ENCODE assay signal across 15 cellular contexts in genomic region chr19:20171285-20171684, GRCh38.
"Had no signal": no experiment of that assay in that cellular context is flagged by ENCODE, and none has a peak within 500 bp of the region (broad histone marks: within the 10 kb centered on the region; RNA-seq: fewer than 3 reads in every experiment).

No MANE protein-coding gene starts in this region.

- H3K9me3 ChIP-seq: body of pancreas, tibial artery had no signal

- ATAC-seq: activated CD4-positive, CD25-positive, alpha-beta regulatory T cell treated with anti-CD3 and anti-CD28 coated beads, Interleukin-2, amount 50 U/mL, for 24 hours; body of pancreas had no signal

- DNase-seq: activated naive CD4-positive, alpha-beta T cell treated with anti-CD3 and anti-CD28 coated beads for 36 hours; activated T-cell treated with anti-CD3 and anti-CD28 coated beads for 4 hours; body of pancreas; effector CD8-positive, alpha-beta T cell; islet precursor cell; naive B cell; stimulated activated CD4-positive, alpha-beta T cell treated with anti-CD3 and anti-CD28 coated beads, Interleukin-15, amount 100 ng/mL, for 24 hours; stimulated activated CD4-positive, alpha-beta T cell treated with anti-CD3 and anti-CD28 coated beads, Interleukin-4, amount 100 ng/mL, for 1 hour; stimulated activated naive CD4-positive, alpha-beta T cell; T-helper 9 cell; tibial artery had no signal

- H3K27ac ChIP-seq: body of pancreas, parathyroid adenoma, tibial artery had no signal

- H3K4me1 ChIP-seq: parathyroid adenoma had no signal

- H3K27me3 Mint-ChIP-seq: central memory CD8-positive, alpha-beta T cell; naive B cell had no signal

- H3K4me3 ChIP-seq: body of pancreas, tibial artery had no signal

- H3K27me3 ChIP-seq: body of pancreas, tibial artery had no signal

- H3K4me3 Mint-ChIP-seq: activated naive CD4-positive, alpha-beta T cell treated with anti-CD3 and anti-CD28 coated beads for 36 hours; central memory CD8-positive, alpha-beta T cell had no signal

- H3K9me3 Mint-ChIP-seq: central memory CD8-positive, alpha-beta T cell had no signal

- H3K27ac Mint-ChIP-seq: activated naive CD4-positive, alpha-beta T cell treated with anti-CD3 and anti-CD28 coated beads for 36 hours; activated T-helper 2 cell treated with anti-CD3 and anti-CD28 coated beads, Interferon-gamma antibody, Interleukin-2, Interleukin-4, amounts not matched to agents 10 μg/mL and 5 μg/mL and 100 μg/mL, durations not matched to agents 14 hours and 24 hours and 36 hours had no signal

- H2AFZ ChIP-seq: parathyroid adenoma had no signal

- H3K9ac ChIP-seq: parathyroid adenoma had no signal
